In the genomic region with DNA sequence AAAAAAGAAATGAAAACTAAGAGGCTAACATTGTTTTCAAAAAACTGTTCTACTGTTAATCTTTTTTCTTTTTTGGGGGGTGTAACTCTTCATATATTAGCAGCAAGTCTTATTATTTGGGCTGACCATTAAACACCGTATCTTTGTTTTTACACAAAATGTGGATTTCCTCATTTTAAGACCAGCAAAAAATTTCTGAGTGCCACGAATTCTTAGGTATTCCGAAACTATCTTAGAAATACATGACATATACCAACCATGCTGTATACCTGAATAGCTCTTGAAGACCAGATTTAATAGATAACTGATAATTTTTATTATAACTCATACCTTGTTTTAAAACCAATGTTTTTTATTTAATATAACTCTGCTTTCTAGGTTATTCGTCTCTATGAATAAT, we compare ENCODE assay signal across 8 cellular contexts. TPM values are rescaled to one million over a fixed set of nuclear protein-coding genes. Genes with fewer than 3 reads are reported as not detected.
DNase-seq lines count a peak whose midpoint lies in the region; ATAC-seq, FAIRE-seq and TF ChIP-seq lines count a peak whose summit lies in the region.

No MANE protein-coding gene starts in this region.

- no peak for FAIRE-seq in kidney (lab: Jason Lieb, UNC)

- H3K9me3 ChIP-seq in kidney (ENCODE audit: control insufficient read depth in 1 of 2, low read length in 2 of 2) = no peaks in the 10 kb centered on the region
- H3K9me3 ChIP-seq in thoracic aorta = no peaks in the 10 kb centered on the region

- peak overlapping the region; percentile 88 to 94 for H3K9ac ChIP-seq in kidney (ENCODE audit: low read length in 2 of 2)

- H3K4me1 ChIP-seq in kidney (ENCODE audit: control insufficient read depth in 1 of 2, insufficient read depth in 1 of 2, low read depth in 1 of 2, low read length in 2 of 2) (peaks cover 15 to 18% of the 10 kb centered on the region in 2 donors), thoracic aorta (ENCODE audit: control insufficient read depth in 1 of 2, low read depth in 2 of 2) (peaks cover 18 to 41% of the 10 kb centered on the region in 2 donors)

- no peaks in the 10 kb centered on the region for H3K36me3 Mint-ChIP-seq in activated T-cell treated with anti-CD3 and anti-CD28 coated beads, Interleukin-2, amount 50 U/mL, for 4 hours (ENCODE audit: insufficient read depth)

- no peak for DNase-seq in activated T-cell treated with anti-CD3 and anti-CD28 coated beads, Interleukin-2, amount 50 U/mL, for 4 hours
- DNase-seq in activated T-cell treated with anti-CD3 and anti-CD28 coated beads, Interleukin-2, amount 50 U/mL, for 48 hours = no peak
- DNase-seq in astrocyte of the spinal cord (ENCODE audit: low read depth, low spot score) (no peak), kidney (no peak), thoracic aorta (ENCODE audit: low spot score) (no peak), NCI-H2227 (lab: John Stamatoyannopoulos, UW; ENCODE audit: unreplicated experiment) (no peak), NCI-H2227 treated with DMSO at 0.1 percent for 48 hours (lab: John Stamatoyannopoulos, UW) (no peak)
- no peak for DNase-seq in activated CD4-positive, CD25-positive, alpha-beta regulatory T cell (lab: John Stamatoyannopoulos, UW)

- TF ChIP-seq CTCF in astrocyte of the spinal cord (IDR thresholded peaks at IDR 0.05; ENCODE audit: low read depth, low read length) (no peak), kidney (IDR thresholded peaks at IDR 0.05; ENCODE audit: borderline replicate concordance, extremely low read depth, insufficient read depth) (no peak), thoracic aorta (IDR thresholded peaks at IDR 0.05) (no peak)

- in situ Hi-C loops in astrocyte of the spinal cord (cut with HindIII; ENCODE audit: low sequenced_read_pairs) = no loop called here

- H3K4me3 Mint-ChIP-seq in activated T-cell treated with anti-CD3 and anti-CD28 coated beads, Interleukin-2, amount 50 U/mL, for 4 hours = peak overlapping the region; percentile 20

- no peaks in the 10 kb centered on the region for H3K9me3 Mint-ChIP-seq in activated T-cell treated with anti-CD3 and anti-CD28 coated beads, Interleukin-2, amount 50 U/mL, for 4 hours

- intact Hi-C loops in kidney (cut with DNase I) = no loop called here

- no peaks in the 10 kb centered on the region for H3K27me3 Mint-ChIP-seq in activated T-cell treated with anti-CD3 and anti-CD28 coated beads, Interleukin-2, amount 50 U/mL, for 4 hours (ENCODE audit: low read depth)

- H3K4me3 ChIP-seq in astrocyte of the spinal cord (ENCODE audit: low read depth, low read length) = peak overlapping the region; percentile 90
- H3K4me3 ChIP-seq in kidney (ENCODE audit: low read length in 2 of 2) = peak overlapping the region; percentile 83 to 87
- peak overlapping the region; percentile 75 for H3K4me3 ChIP-seq in thoracic aorta

- H3K36me3 ChIP-seq in kidney (ENCODE audit: control insufficient read depth in 1 of 2, insufficient read depth in 2 of 2, low read length in 2 of 2) = no peaks in the 10 kb centered on the region
- no peaks in the 10 kb centered on the region for H3K36me3 ChIP-seq in thoracic aorta

- H3K4me1 Mint-ChIP-seq in activated T-cell treated with anti-CD3 and anti-CD28 coated beads, Interleukin-2, amount 50 U/mL, for 4 hours (ENCODE audit: low read depth) = peaks cover 31% of the 10 kb centered on the region

- H3K27me3 ChIP-seq in thoracic aorta (replicated peaks; ENCODE audit: insufficient read depth) = no peaks in the 10 kb centered on the region

- peak overlapping the region in 1 of 2 donors; percentile 81 for H3K27ac ChIP-seq in kidney (ENCODE audit: low read depth in 2 of 2, low read length in 2 of 2)
- peak overlapping the region; percentile 89 to 98 for H3K27ac ChIP-seq in thoracic aorta

- no peak for ATAC-seq in activated T-cell treated with anti-CD3 and anti-CD28 coated beads, Interleukin-2, amount 50 U/mL, for 4 hours
- no peak for ATAC-seq in thoracic aorta (ENCODE audit: insufficient number of reproducible peaks, low FRiP score, low read depth)

RNA-seq across cellular contexts. Expression of a gene that starts 0.6 kb away (rescaled TPM):
- total RNA-seq in activated T-cell treated with anti-CD3 and anti-CD28 coated beads, Interleukin-2, amount 50 U/mL, for 4 hours = 1 to 10 TPM; 1.1 to 3.0 (median 1.6) TPM
- total RNA-seq in kidney = 23.6 TPM
- 11.2 TPM for polyA plus RNA-seq in kidney (ENCODE audit: insufficient read depth, low read depth, low replicate concordance)
- total RNA-seq in thoracic aorta = 10 to 100 TPM; 14.2 to 32.8 TPM

RNA-seq across cellular contexts. Expression of a gene that starts 1.3 kb away (rescaled TPM):
- 10 to 100 TPM in 1 of 3 donors, 1 to 10 TPM in 2; 8.6 to 11.3 (median 9.4) TPM for total RNA-seq in activated T-cell treated with anti-CD3 and anti-CD28 coated beads, Interleukin-2, amount 50 U/mL, for 4 hours
- total RNA-seq in kidney = 25.5 TPM
- polyA plus RNA-seq in kidney (ENCODE audit: insufficient read depth, low read depth, low replicate concordance) = 34.7 TPM
- 10 to 100 TPM; 30.1 to 35.3 TPM for total RNA-seq in thoracic aorta
